33 cellular contexts compared by ENCODE assay signal in genomic region chr4:168163106-168163505, GRCh38.
"Had no signal": no experiment of that assay in that cellular context is flagged by ENCODE, and none has a peak within 500 bp of the region (broad histone marks: within the 10 kb centered on the region; RNA-seq: fewer than 3 reads in every experiment).

No MANE protein-coding gene starts in this region.

- H3K36me3 ChIP-seq: adrenal gland, SJSA1 had no signal

- ATAC-seq: activated CD4-positive, alpha-beta T cell treated with anti-CD3 and anti-CD28 coated beads for 36 hours; activated CD4-positive, CD25-positive, alpha-beta regulatory T cell treated with anti-CD3 and anti-CD28 coated beads, Interleukin-2, amount 50 U/mL, for 24 hours; activated CD8-positive, alpha-beta T cell treated with anti-CD3 and anti-CD28 coated beads, Interleukin-2, amount 10 ng/mL, durations not matched to agents 7 days and 5 days; activated naive CD4-positive, alpha-beta T cell treated with anti-CD3 and anti-CD28 coated beads, Interleukin-2, amount 50 U/mL, for 72 hours; activated T-cell treated with anti-CD3 and anti-CD28 coated beads, Interleukin-2, amount 50 U/mL, for 4 hours; Panc1; WTC11 had no signal

- H3K27ac ChIP-seq: adrenal gland, KMS-11, SJSA1 had no signal

- H3K9me3 ChIP-seq: adrenal gland, SJSA1 had no signal

- H3K36me3 Mint-ChIP-seq: activated naive CD4-positive, alpha-beta T cell treated with anti-CD3 and anti-CD28 coated beads, Interleukin-2, amount 50 U/mL, for 72 hours; brain had no signal

- DNase-seq: activated CD4-positive, alpha-beta T cell treated with anti-CD3 and anti-CD28 coated beads for 36 hours; activated CD4-positive, alpha-beta T cell treated with anti-CD3 and anti-CD28 coated beads, Interleukin-2, amount 10 ng/mL, durations not matched to agents 7 days and 5 days; activated CD4-positive, alpha-beta T cell treated with anti-CD3 and anti-CD28 coated beads, Interleukin-2, amount 50 U/mL, for 48 hours; activated CD8-positive, alpha-beta T cell treated with anti-CD3 and anti-CD28 coated beads, Interleukin-2, amount 10 ng/mL, durations not matched to agents 7 days and 5 days; activated gamma-delta T cell treated with Interleukin-2 at 50 U/mL for 16 hours; activated naive CD4-positive, alpha-beta T cell treated with anti-CD3 and anti-CD28 coated beads for 36 hours; activated T-cell treated with anti-CD3 and anti-CD28 coated beads, Interleukin-2, amount 50 U/mL, for 4 hours; adrenal gland; MM.1S; MV-4-11; NCI-H1092; NCI-H187 treated with DMSO at 0.1 percent for 48 hours; NCI-H2081; NCI-H2171 treated with DMSO at 0.1 percent for 48 hours; NCI-H2227 treated with DMSO at 0.1 percent for 48 hours; NCI-H446; NCI-H510A treated with DMSO at 0.1 percent for 48 hours; NCI-H526 treated with DMSO at 0.1 percent for 48 hours; NCI-H774; SHP77 treated with DMSO at 0.1 percent for 48 hours; SK-N-SH had no signal

- H3K4me3 ChIP-seq: adrenal gland, SJSA1 had no signal

- H3K4me1 ChIP-seq: adrenal gland, SJSA1 had no signal

- H3K9me3 Mint-ChIP-seq: T-helper 2 cell treated with Interferon-gamma antibody and Interleukin-4, amounts not matched to agents 5 μg/mL and 100 μg/mL, for 36 hours had no signal

- FAIRE-seq: astrocyte, TTC549 had no signal

- H3K27me3 ChIP-seq: adrenal gland, SJSA1 had no signal

- H3K4me3 Mint-ChIP-seq: activated CD4-positive, alpha-beta T cell treated with anti-CD3 and anti-CD28 coated beads for 36 hours; activated CD4-positive, alpha-beta T cell treated with anti-CD3 and anti-CD28 coated beads, Interleukin-2, amount 10 ng/mL, durations not matched to agents 7 days and 5 days; activated CD8-positive, alpha-beta T cell treated with anti-CD3 and anti-CD28 coated beads, Interleukin-2, amount 10 ng/mL, durations not matched to agents 7 days and 5 days; activated naive CD4-positive, alpha-beta T cell treated with anti-CD3 and anti-CD28 coated beads for 36 hours; activated T-cell treated with anti-CD3 and anti-CD28 coated beads, Interleukin-2, amount 50 U/mL, for 4 hours; activated T-helper 1 cell treated with anti-CD3 and anti-CD28 coated beads, Interleukin-12 subunit alpha, Interleukin-12 subunit beta, Interleukin-2, Interleukin-4 antibody, amounts not matched to agents 30 ng/mL and 10 ng/mL and 1 ng/mL, durations not matched to agents 14 hours and 24 hours and 36 hours; brain; T-helper 1 cell treated with Interleukin-12 subunit alpha and Interleukin-12 subunit beta and Interleukin-4 antibody, amounts not matched to agents 30 μg/mL and 1 μg/mL, for 36 hours; T-helper 2 cell treated with Interferon-gamma antibody and Interleukin-4, amounts not matched to agents 5 μg/mL and 100 μg/mL, for 36 hours; WTC11 had no signal

- H3K4me1 Mint-ChIP-seq: brain, WTC11 had no signal

- H3K27ac Mint-ChIP-seq: activated CD4-positive, alpha-beta T cell treated with anti-CD3 and anti-CD28 coated beads for 36 hours; activated CD4-positive, alpha-beta T cell treated with anti-CD3 and anti-CD28 coated beads, Interleukin-2, amount 10 ng/mL, durations not matched to agents 7 days and 5 days; activated CD8-positive, alpha-beta T cell treated with anti-CD3 and anti-CD28 coated beads, Interleukin-2, amount 10 ng/mL, durations not matched to agents 7 days and 5 days; activated naive CD4-positive, alpha-beta T cell treated with anti-CD3 and anti-CD28 coated beads for 36 hours; activated naive CD4-positive, alpha-beta T cell treated with anti-CD3 and anti-CD28 coated beads, Interleukin-2, amount 50 U/mL, for 72 hours; activated T-helper 1 cell treated with anti-CD3 and anti-CD28 coated beads, Interleukin-12 subunit alpha, Interleukin-12 subunit beta, Interleukin-2, Interleukin-4 antibody, amounts not matched to agents 30 ng/mL and 10 ng/mL and 1 ng/mL, durations not matched to agents 14 hours and 24 hours and 36 hours; brain; T-helper 1 cell treated with Interleukin-12 subunit alpha and Interleukin-12 subunit beta and Interleukin-4 antibody, amounts not matched to agents 30 μg/mL and 1 μg/mL, for 36 hours; T-helper 2 cell treated with Interferon-gamma antibody and Interleukin-4, amounts not matched to agents 5 μg/mL and 100 μg/mL, for 36 hours; WTC11 had no signal
